ENCODE assay signal across 1 cellular context in the genomic region with DNA sequence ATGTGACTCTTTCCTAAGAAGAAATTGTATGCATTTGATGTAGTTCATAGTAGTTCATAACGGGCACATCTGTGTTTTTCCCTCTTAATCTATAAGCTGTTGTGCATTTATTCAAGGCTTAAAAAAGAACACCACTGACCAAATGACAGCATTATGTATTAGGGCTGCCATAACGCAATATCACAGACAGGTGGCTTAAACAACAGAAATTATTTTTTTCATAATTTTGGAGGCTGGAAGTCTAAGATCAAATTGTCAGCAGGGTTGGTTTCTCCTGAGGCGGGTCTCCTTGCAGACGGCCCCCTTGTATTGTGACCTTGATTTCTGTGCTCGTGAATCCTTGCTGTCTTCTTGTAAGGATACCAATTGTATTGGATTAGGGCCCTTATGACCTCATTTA.
TF ChIP-seq lines count a peak whose summit lies in the region.

No MANE protein-coding gene starts in this region.

TF ChIP-seq in HCT116, 20 proteins besides CTCF, POLR2A, EP300 and RAD21 (continued from another document):
- no peak for TF ChIP-seq ZFX (IDR thresholded peaks at IDR 0.05)
- TF ChIP-seq CBX3 (IDR thresholded peaks at IDR 0.05; ENCODE audit: low read depth): no peak
- no peak for TF ChIP-seq EZH2phosphoT487 (IDR thresholded peaks at IDR 0.05; ENCODE audit: borderline replicate concordance)
- no peak for TF ChIP-seq SP1 (IDR thresholded peaks at IDR 0.05; ENCODE audit: low read depth)
- TF ChIP-seq SIN3A (IDR thresholded peaks at IDR 0.05; ENCODE audit: low read depth): no peak
- TF ChIP-seq ELF1 (IDR thresholded peaks at IDR 0.05; ENCODE audit: borderline replicate concordance, low read depth): no peak
- TF ChIP-seq, protein P1, sequence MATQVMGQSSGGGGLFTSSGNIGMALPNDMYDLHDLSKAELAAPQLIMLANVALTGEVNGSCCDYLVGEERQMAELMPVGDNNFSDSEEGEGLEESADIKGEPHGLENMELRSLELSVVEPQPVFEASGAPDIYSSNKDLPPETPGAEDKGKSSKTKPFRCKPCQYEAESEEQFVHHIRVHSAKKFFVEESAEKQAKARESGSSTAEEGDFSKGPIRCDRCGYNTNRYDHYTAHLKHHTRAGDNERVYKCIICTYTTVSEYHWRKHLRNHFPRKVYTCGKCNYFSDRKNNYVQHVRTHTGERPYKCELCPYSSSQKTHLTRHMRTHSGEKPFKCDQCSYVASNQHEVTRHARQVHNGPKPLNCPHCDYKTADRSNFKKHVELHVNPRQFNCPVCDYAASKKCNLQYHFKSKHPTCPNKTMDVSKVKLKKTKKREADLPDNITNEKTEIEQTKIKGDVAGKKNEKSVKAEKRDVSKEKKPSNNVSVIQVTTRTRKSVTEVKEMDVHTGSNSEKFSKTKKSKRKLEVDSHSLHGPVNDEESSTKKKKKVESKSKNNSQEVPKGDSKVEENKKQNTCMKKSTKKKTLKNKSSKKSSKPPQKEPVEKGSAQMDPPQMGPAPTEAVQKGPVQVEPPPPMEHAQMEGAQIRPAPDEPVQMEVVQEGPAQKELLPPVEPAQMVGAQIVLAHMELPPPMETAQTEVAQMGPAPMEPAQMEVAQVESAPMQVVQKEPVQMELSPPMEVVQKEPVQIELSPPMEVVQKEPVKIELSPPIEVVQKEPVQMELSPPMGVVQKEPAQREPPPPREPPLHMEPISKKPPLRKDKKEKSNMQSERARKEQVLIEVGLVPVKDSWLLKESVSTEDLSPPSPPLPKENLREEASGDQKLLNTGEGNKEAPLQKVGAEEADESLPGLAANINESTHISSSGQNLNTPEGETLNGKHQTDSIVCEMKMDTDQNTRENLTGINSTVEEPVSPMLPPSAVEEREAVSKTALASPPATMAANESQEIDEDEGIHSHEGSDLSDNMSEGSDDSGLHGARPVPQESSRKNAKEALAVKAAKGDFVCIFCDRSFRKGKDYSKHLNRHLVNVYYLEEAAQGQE (IDR thresholded peaks at IDR 0.05; ENCODE audit: low read depth): no peak
- TF ChIP-seq ZNF274 (IDR thresholded peaks at IDR 0.05; ENCODE audit: low read depth, low read length): no peak
- TF ChIP-seq YY1 (IDR thresholded peaks at IDR 0.05; ENCODE audit: extremely low read depth, insufficient replicate concordance, low read depth, low read length): no peak
- TF ChIP-seq TCF7L2 (IDR thresholded peaks at IDR 0.05; ENCODE audit: borderline replicate concordance, extremely low read depth, insufficient read depth, insufficient read length): no peak
- TF ChIP-seq, protein P2, sequence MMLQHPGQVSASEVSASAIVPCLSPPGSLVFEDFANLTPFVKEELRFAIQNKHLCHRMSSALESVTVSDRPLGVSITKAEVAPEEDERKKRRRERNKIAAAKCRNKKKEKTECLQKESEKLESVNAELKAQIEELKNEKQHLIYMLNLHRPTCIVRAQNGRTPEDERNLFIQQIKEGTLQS (IDR thresholded peaks at IDR 0.05): no peak
TF ChIP-seq in HCT116: peak in this region for 0.
